Comparison of ENCODE assay signal across 1 cellular context in the genomic region with DNA sequence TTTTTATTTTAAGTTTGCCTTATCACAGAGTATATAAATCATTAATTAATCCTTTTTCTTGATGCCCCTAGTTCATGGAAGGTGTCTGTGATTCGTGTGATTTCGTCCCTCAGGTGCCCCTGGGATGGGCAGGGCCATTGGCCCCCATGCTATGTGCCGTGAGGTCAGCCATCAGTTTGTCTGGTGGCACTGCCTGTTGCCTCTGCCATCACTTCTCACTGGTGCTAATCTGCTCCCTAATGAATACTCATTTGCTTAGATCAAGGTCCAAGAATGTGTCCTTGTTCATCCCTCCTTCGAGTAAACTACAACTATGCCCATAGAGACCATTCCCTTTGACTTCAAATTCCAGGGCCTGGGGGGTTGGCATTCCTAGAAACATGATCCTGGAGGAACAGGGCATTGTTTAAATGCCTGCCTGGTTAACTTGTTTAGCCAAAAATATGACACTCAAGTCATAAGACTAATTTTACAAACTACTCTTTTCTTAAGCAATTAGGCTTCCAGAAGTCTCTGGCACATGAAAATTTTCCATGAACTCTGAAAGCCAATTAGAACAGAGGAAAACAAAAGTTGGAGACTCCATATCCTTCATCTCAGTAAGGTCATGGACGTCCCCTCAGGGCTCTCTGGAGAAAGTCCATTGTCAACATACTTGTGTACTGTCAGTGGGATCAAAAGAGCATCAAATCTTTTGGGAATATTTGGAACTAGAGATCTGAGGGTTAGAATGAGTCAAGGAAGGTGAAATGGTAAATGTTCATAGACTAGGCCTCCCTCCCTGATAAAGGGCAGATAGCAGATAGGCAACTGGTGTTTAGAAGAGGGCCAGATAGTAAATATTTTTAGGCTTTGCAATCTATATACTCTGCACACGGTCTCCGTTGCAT.
A peak's percentile ranks its signal among the peaks of the same experiment; 100 is the strongest.
TF ChIP-seq lines count a peak whose summit lies in the region.

No MANE protein-coding gene starts in this region.

TF ChIP-seq in HepG2, 621 proteins besides CTCF, POLR2A, EP300 and RAD21 (continued from another document and continues in another):
- TF ChIP-seq, protein P1, sequence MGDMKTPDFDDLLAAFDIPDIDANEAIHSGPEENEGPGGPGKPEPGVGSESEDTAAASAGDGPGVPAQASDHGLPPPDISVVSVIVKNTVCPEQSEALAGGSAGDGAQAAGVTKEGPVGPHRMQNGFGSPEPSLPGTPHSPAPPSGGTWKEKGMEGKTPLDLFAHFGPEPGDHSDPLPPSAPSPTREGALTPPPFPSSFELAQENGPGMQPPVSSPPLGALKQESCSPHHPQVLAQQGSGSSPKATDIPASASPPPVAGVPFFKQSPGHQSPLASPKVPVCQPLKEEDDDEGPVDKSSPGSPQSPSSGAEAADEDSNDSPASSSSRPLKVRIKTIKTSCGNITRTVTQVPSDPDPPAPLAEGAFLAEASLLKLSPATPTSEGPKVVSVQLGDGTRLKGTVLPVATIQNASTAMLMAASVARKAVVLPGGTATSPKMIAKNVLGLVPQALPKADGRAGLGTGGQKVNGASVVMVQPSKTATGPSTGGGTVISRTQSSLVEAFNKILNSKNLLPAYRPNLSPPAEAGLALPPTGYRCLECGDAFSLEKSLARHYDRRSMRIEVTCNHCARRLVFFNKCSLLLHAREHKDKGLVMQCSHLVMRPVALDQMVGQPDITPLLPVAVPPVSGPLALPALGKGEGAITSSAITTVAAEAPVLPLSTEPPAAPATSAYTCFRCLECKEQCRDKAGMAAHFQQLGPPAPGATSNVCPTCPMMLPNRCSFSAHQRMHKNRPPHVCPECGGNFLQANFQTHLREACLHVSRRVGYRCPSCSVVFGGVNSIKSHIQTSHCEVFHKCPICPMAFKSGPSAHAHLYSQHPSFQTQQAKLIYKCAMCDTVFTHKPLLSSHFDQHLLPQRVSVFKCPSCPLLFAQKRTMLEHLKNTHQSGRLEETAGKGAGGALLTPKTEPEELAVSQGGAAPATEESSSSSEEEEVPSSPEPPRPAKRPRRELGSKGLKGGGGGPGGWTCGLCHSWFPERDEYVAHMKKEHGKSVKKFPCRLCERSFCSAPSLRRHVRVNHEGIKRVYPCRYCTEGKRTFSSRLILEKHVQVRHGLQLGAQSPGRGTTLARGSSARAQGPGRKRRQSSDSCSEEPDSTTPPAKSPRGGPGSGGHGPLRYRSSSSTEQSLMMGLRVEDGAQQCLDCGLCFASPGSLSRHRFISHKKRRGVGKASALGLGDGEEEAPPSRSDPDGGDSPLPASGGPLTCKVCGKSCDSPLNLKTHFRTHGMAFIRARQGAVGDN (CRISPR knock-in tag; IDR thresholded peaks at IDR 0.05): peak; percentile 23; the same call in 1 of the 2 replicates
- TF ChIP-seq TBX2 (CRISPR knock-in tag; IDR thresholded peaks at IDR 0.05; ENCODE audit: borderline replicate concordance): peak; percentile 64
- TF ChIP-seq, protein P2, sequence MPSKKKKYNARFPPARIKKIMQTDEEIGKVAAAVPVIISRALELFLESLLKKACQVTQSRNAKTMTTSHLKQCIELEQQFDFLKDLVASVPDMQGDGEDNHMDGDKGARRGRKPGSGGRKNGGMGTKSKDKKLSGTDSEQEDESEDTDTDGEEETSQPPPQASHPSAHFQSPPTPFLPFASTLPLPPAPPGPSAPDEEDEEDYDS (CRISPR knock-in tag; IDR thresholded peaks at IDR 0.05): no peak
- TF ChIP-seq ISL2 (CRISPR knock-in tag; IDR thresholded peaks at IDR 0.05): peak; percentile 98
- TF ChIP-seq, protein P3, sequence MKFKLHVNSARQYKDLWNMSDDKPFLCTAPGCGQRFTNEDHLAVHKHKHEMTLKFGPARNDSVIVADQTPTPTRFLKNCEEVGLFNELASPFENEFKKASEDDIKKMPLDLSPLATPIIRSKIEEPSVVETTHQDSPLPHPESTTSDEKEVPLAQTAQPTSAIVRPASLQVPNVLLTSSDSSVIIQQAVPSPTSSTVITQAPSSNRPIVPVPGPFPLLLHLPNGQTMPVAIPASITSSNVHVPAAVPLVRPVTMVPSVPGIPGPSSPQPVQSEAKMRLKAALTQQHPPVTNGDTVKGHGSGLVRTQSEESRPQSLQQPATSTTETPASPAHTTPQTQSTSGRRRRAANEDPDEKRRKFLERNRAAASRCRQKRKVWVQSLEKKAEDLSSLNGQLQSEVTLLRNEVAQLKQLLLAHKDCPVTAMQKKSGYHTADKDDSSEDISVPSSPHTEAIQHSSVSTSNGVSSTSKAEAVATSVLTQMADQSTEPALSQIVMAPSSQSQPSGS (CRISPR knock-in tag; IDR thresholded peaks at IDR 0.05): 0 out of 2 replicates have a peak, but pooled peaks have one; percentile 43
- TF ChIP-seq MED1 (CRISPR knock-in tag; IDR thresholded peaks at IDR 0.05): peak; percentile 85
- TF ChIP-seq HNF4G (IDR thresholded peaks at IDR 0.05; ENCODE audit: borderline replicate concordance, low read depth, low read length): 0 out of 2 replicates have a peak, but pooled peaks have one; percentile 34
- TF ChIP-seq HNF4G (CRISPR knock-in tag; IDR thresholded peaks at IDR 0.05; ENCODE audit: borderline replicate concordance, low read depth): no peak
- TF ChIP-seq SOX13 (IDR thresholded peaks at IDR 0.05): no peak; the same call in 1 of the 2 replicates
- peak in 1 of 2 experiments; percentile 83; a peak in 2 of 4 replicates for TF ChIP-seq SOX13 (CRISPR knock-in tag; conservative IDR thresholded peaks at IDR 0.05 in 1 of 2, IDR thresholded peaks at IDR 0.05 in 1 of 2)
- no peak for TF ChIP-seq SMARCE1 (IDR thresholded peaks at IDR 0.05; ENCODE audit: borderline replicate concordance)
- TF ChIP-seq, protein P4, sequence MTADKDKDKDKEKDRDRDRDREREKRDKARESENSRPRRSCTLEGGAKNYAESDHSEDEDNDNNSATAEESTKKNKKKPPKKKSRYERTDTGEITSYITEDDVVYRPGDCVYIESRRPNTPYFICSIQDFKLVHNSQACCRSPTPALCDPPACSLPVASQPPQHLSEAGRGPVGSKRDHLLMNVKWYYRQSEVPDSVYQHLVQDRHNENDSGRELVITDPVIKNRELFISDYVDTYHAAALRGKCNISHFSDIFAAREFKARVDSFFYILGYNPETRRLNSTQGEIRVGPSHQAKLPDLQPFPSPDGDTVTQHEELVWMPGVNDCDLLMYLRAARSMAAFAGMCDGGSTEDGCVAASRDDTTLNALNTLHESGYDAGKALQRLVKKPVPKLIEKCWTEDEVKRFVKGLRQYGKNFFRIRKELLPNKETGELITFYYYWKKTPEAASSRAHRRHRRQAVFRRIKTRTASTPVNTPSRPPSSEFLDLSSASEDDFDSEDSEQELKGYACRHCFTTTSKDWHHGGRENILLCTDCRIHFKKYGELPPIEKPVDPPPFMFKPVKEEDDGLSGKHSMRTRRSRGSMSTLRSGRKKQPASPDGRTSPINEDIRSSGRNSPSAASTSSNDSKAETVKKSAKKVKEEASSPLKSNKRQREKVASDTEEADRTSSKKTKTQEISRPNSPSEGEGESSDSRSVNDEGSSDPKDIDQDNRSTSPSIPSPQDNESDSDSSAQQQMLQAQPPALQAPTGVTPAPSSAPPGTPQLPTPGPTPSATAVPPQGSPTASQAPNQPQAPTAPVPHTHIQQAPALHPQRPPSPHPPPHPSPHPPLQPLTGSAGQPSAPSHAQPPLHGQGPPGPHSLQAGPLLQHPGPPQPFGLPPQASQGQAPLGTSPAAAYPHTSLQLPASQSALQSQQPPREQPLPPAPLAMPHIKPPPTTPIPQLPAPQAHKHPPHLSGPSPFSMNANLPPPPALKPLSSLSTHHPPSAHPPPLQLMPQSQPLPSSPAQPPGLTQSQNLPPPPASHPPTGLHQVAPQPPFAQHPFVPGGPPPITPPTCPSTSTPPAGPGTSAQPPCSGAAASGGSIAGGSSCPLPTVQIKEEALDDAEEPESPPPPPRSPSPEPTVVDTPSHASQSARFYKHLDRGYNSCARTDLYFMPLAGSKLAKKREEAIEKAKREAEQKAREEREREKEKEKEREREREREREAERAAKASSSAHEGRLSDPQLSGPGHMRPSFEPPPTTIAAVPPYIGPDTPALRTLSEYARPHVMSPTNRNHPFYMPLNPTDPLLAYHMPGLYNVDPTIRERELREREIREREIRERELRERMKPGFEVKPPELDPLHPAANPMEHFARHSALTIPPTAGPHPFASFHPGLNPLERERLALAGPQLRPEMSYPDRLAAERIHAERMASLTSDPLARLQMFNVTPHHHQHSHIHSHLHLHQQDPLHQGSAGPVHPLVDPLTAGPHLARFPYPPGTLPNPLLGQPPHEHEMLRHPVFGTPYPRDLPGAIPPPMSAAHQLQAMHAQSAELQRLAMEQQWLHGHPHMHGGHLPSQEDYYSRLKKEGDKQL (CRISPR knock-in tag; IDR thresholded peaks at IDR 0.05; ENCODE audit: low read depth): peak; percentile 45; the same call in 1 of the 2 replicates
- TF ChIP-seq ZNF235 (CRISPR knock-in tag; IDR thresholded peaks at IDR 0.05; ENCODE audit: borderline replicate concordance): no peak
- peak; percentile 74; the same call in 1 of the 2 replicates for TF ChIP-seq RXRB (CRISPR knock-in tag; IDR thresholded peaks at IDR 0.05; ENCODE audit: borderline replicate concordance)
- TF ChIP-seq NCOA2 (CRISPR knock-in tag; IDR thresholded peaks at IDR 0.05): peak; percentile 98
- TF ChIP-seq GATA4 (IDR thresholded peaks at IDR 0.05; ENCODE audit: borderline replicate concordance, low read depth): peak; percentile 97
- no peak for TF ChIP-seq ZNF879 (CRISPR knock-in tag; IDR thresholded peaks at IDR 0.05)
- TF ChIP-seq, protein P5, sequence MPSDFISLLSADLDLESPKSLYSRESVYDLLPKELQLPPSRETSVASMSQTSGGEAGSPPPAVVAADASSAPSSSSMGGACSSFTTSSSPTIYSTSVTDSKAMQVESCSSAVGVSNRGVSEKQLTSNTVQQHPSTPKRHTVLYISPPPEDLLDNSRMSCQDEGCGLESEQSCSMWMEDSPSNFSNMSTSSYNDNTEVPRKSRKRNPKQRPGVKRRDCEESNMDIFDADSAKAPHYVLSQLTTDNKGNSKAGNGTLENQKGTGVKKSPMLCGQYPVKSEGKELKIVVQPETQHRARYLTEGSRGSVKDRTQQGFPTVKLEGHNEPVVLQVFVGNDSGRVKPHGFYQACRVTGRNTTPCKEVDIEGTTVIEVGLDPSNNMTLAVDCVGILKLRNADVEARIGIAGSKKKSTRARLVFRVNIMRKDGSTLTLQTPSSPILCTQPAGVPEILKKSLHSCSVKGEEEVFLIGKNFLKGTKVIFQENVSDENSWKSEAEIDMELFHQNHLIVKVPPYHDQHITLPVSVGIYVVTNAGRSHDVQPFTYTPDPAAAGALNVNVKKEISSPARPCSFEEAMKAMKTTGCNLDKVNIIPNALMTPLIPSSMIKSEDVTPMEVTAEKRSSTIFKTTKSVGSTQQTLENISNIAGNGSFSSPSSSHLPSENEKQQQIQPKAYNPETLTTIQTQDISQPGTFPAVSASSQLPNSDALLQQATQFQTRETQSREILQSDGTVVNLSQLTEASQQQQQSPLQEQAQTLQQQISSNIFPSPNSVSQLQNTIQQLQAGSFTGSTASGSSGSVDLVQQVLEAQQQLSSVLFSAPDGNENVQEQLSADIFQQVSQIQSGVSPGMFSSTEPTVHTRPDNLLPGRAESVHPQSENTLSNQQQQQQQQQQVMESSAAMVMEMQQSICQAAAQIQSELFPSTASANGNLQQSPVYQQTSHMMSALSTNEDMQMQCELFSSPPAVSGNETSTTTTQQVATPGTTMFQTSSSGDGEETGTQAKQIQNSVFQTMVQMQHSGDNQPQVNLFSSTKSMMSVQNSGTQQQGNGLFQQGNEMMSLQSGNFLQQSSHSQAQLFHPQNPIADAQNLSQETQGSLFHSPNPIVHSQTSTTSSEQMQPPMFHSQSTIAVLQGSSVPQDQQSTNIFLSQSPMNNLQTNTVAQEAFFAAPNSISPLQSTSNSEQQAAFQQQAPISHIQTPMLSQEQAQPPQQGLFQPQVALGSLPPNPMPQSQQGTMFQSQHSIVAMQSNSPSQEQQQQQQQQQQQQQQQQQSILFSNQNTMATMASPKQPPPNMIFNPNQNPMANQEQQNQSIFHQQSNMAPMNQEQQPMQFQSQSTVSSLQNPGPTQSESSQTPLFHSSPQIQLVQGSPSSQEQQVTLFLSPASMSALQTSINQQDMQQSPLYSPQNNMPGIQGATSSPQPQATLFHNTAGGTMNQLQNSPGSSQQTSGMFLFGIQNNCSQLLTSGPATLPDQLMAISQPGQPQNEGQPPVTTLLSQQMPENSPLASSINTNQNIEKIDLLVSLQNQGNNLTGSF (CRISPR knock-in tag; IDR thresholded peaks at IDR 0.05): no peak
- peak; percentile 26; the same call in 1 of the 2 replicates for TF ChIP-seq SP5 (CRISPR knock-in tag; IDR thresholded peaks at IDR 0.05; ENCODE audit: borderline replicate concordance, low read depth)
- no peak for TF ChIP-seq RARG (CRISPR knock-in tag; IDR thresholded peaks at IDR 0.05; ENCODE audit: low read depth)
- peak; percentile 60; the same call in 1 of the 2 replicates for TF ChIP-seq ZSCAN22 (CRISPR knock-in tag; IDR thresholded peaks at IDR 0.05)
- 0 out of 2 replicates have a peak, but pooled peaks have one; percentile 14 for TF ChIP-seq ELF3 (CRISPR knock-in tag; IDR thresholded peaks at IDR 0.05)
- TF ChIP-seq, protein P6, sequence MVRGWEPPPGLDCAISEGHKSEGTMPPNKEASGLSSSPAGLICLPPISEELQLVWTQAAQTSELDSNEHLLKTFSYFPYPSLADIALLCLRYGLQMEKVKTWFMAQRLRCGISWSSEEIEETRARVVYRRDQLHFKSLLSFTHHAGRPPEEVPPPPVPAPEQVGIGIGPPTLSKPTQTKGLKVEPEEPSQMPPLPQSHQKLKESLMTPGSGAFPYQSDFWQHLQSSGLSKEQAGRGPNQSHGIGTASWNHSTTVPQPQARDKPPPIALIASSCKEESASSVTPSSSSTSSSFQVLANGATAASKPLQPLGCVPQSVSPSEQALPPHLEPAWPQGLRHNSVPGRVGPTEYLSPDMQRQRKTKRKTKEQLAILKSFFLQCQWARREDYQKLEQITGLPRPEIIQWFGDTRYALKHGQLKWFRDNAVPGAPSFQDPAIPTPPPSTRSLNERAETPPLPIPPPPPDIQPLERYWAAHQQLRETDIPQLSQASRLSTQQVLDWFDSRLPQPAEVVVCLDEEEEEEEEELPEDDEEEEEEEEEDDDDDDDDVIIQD (CRISPR knock-in tag; IDR thresholded peaks at IDR 0.05; ENCODE audit: low read depth): peak; percentile 53; the same call in 1 of the 2 replicates
- TF ChIP-seq, protein P7, sequence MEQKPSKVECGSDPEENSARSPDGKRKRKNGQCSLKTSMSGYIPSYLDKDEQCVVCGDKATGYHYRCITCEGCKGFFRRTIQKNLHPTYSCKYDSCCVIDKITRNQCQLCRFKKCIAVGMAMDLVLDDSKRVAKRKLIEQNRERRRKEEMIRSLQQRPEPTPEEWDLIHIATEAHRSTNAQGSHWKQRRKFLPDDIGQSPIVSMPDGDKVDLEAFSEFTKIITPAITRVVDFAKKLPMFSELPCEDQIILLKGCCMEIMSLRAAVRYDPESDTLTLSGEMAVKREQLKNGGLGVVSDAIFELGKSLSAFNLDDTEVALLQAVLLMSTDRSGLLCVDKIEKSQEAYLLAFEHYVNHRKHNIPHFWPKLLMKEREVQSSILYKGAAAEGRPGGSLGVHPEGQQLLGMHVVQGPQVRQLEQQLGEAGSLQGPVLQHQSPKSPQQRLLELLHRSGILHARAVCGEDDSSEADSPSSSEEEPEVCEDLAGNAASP (CRISPR knock-in tag; IDR thresholded peaks at IDR 0.05; ENCODE audit: borderline replicate concordance): peak; percentile 95; the same call in 1 of the 2 replicates
- 0 out of 2 replicates have a peak, but pooled peaks have one; percentile 47 for TF ChIP-seq KDM6A (CRISPR knock-in tag; IDR thresholded peaks at IDR 0.05; ENCODE audit: low read depth)
- no peak for TF ChIP-seq ELF4 (CRISPR knock-in tag; IDR thresholded peaks at IDR 0.05; ENCODE audit: borderline replicate concordance)
